10 cellular contexts compared by ENCODE assay signal in genomic region chr2:224570328-224570993, GRCh38. TPM values are rescaled to one million over a fixed set of nuclear protein-coding genes. Genes with fewer than 3 reads are reported as not detected.
DNase-seq lines count a peak whose midpoint lies in the region; ATAC-seq, FAIRE-seq and TF ChIP-seq lines count a peak whose summit lies in the region.
"Had no signal": no experiment of that assay in that cellular context is flagged by ENCODE, and none has a peak within 500 bp of the region (broad histone marks: within the 10 kb centered on the region; RNA-seq: fewer than 3 reads in every experiment).

No MANE protein-coding gene starts in this region.

- no peak overlapping the region for H3K27ac Mint-ChIP-seq in CD4-positive, alpha-beta T cell
- H3K27ac Mint-ChIP-seq in T-helper 17 cell (no peak overlapping the region), MCF 10A (ENCODE audit: low read depth, unreplicated experiment) (no peak overlapping the region)

- ATAC-seq in CD4-positive, alpha-beta T cell (ENCODE audit: poor library complexity): no peak
- ATAC-seq in T-helper 17 cell (no peak), GM21786 (IDR thresholded peaks at IDR 0.05; ENCODE audit: unreplicated experiment) (no peak), HG02763 (IDR thresholded peaks at IDR 0.05; ENCODE audit: unreplicated experiment) (no peak)
- ATAC-seq: esophagus mucosa had no signal

- no peaks in the 10 kb centered on the region for H3K27me3 ChIP-seq in CD4-positive, alpha-beta T cell (ENCODE audit: control insufficient read depth, insufficient read depth, low read length)
- no peaks in the 10 kb centered on the region for H3K27me3 ChIP-seq in mesenchymal stem cell (ENCODE audit: control insufficient read depth in 1 of 2, insufficient read depth in 1 of 2, low read length in 2 of 2)
- H3K27me3 ChIP-seq: Peyer's patch had no signal

- H3K4me1 Mint-ChIP-seq in CD4-positive, alpha-beta T cell (ENCODE audit: low read depth): peaks cover 80% of the 10 kb centered on the region
- peaks cover 53% of the 10 kb centered on the region for H3K4me1 Mint-ChIP-seq in T-helper 17 cell
- peaks cover 24% of the 10 kb centered on the region for H3K4me1 Mint-ChIP-seq in MCF 10A (ENCODE audit: insufficient read depth, unreplicated experiment)

- TF ChIP-seq POLR2A in H54 (IDR thresholded peaks at IDR 0.05; ENCODE audit: low read depth, low read length): no peak

- no peak overlapping the region for H3K4ac ChIP-seq in mesenchymal stem cell (ENCODE audit: low read depth in 1 of 2, low read length in 2 of 2)

- no peak overlapping the region for H2AFZ ChIP-seq in mesenchymal stem cell (ENCODE audit: low read depth, low read length)

- no peak overlapping the region for H2BK5ac ChIP-seq in mesenchymal stem cell (ENCODE audit: low read depth, low read length, poor library complexity, severe bottlenecking)

- no peaks in the 10 kb centered on the region for H3K4me1 ChIP-seq in mesenchymal stem cell (ENCODE audit: control insufficient read depth, insufficient read depth, low read depth, low read length)

- peaks cover 0 to 13% of the 10 kb centered on the region in 2 experiments for H3K36me3 ChIP-seq in mesenchymal stem cell (ENCODE audit: control insufficient read depth in 1 of 2, insufficient read depth in 2 of 2, low read depth in 1 of 2, low read length in 2 of 2)
- H3K36me3 ChIP-seq: Peyer's patch had no signal

- intact Hi-C loops in CD4-positive, alpha-beta T cell (cut with DNase I, micrococcal nuclease): no loop called here
- intact Hi-C loops in MCF 10A (cut with micrococcal nuclease): no loop called here

- H3K27me3 Mint-ChIP-seq in CD4-positive, alpha-beta T cell: no peaks in the 10 kb centered on the region
- no peaks in the 10 kb centered on the region for H3K27me3 Mint-ChIP-seq in T-helper 17 cell
- H3K27me3 Mint-ChIP-seq in MCF 10A (ENCODE audit: insufficient read depth, unreplicated experiment): no peaks in the 10 kb centered on the region

- no peak overlapping the region for H2BK120ac ChIP-seq in mesenchymal stem cell (ENCODE audit: low read depth, low read length)

- no peak overlapping the region for H4K91ac ChIP-seq in mesenchymal stem cell (ENCODE audit: low read length)

- H3K79me1 ChIP-seq in mesenchymal stem cell (replicated peaks; ENCODE audit: low read length, poor library complexity, severe bottlenecking): no peaks in the 10 kb centered on the region

- peak overlapping the region; percentile 80 for H3K9ac ChIP-seq in mesenchymal stem cell (ENCODE audit: low read length)

- WGBS in mesenchymal stem cell: 29% methylated on average over 2 of the region's 4 CpGs

- H4K8ac ChIP-seq in mesenchymal stem cell (ENCODE audit: low read length): no peak overlapping the region

- H3K9me3 Mint-ChIP-seq in CD4-positive, alpha-beta T cell: peaks cover 4% of the 10 kb centered on the region
- no peaks in the 10 kb centered on the region for H3K9me3 Mint-ChIP-seq in MCF 10A (ENCODE audit: unreplicated experiment)

- no peak overlapping the region for H3K14ac ChIP-seq in mesenchymal stem cell (ENCODE audit: low read length in 2 of 2)

- H3K27ac ChIP-seq in CD4-positive, alpha-beta T cell (ENCODE audit: low read depth, low read length): no peak overlapping the region
- H3K27ac ChIP-seq in mesenchymal stem cell (ENCODE audit: low read length, poor library complexity, severe bottlenecking) (no peak overlapping the region), RWPE1 (no peak overlapping the region)
- H3K27ac ChIP-seq: Peyer's patch had no signal

- no peak overlapping the region for H2AK5ac ChIP-seq in mesenchymal stem cell (ENCODE audit: low read length, severe bottlenecking)

- H3K23ac ChIP-seq in mesenchymal stem cell (ENCODE audit: low read length in 2 of 2): no peak overlapping the region

- DNase-seq in CD4-positive, alpha-beta T cell: no peak
- DNase-seq in H54 (ENCODE audit: insufficient read length, low spot score) (no peak), T-helper 17 cell (no peak), mesenchymal stem cell (peak; percentile 56), RWPE1 (ENCODE audit: low spot score) (no peak), MCF 10A (ENCODE audit: unreplicated experiment) (no peak)
- DNase-seq: Peyer's patch had no signal

- CTCF ChIA-PET in CD4-positive, alpha-beta T cell (lab: Charles Lee): interaction anchor here (1.1 to 1.2 kb wide), 2 partner anchors 10 to 39 kb away, joined by 3 read pairs; no protein-coding TSS in a partner anchor
- CTCF ChIA-PET in RWPE1 (lab: Yijun Ruan, JAX) (no interaction called here), MCF 10A (lab: Yijun Ruan, JAX) (no interaction called here)

- no peaks in the 10 kb centered on the region for H3K9me3 ChIP-seq in CD4-positive, alpha-beta T cell (ENCODE audit: control insufficient read depth, low read length)
- H3K9me3 ChIP-seq in T-helper 17 cell (ENCODE audit: control insufficient read depth, low read length, poor library complexity, severe bottlenecking) (no peaks in the 10 kb centered on the region), mesenchymal stem cell (ENCODE audit: control insufficient read depth, low read length) (peaks cover 12% of the 10 kb centered on the region)
- H3K9me3 ChIP-seq: Peyer's patch had no signal

- H3K4me3 Mint-ChIP-seq in CD4-positive, alpha-beta T cell: peak overlapping the region; percentile 59
- H3K4me3 Mint-ChIP-seq in T-helper 17 cell (peak overlapping the region; percentile 61), MCF 10A (ENCODE audit: unreplicated experiment) (no peak overlapping the region)

- POLR2A ChIA-PET in CD4-positive, alpha-beta T cell (lab: Charles Lee): no interaction called here
- POLR2A ChIA-PET in RWPE1 (lab: Yijun Ruan, JAX; ENCODE audit: low non-redundant PET) (no interaction called here), MCF 10A (lab: Yijun Ruan, JAX) (interaction anchor here (0.6 to 2.1 kb wide), 6 partner anchors 8 to 66 kb away, joined by 3 to 10 read pairs (median 4); partner anchors contain the start of gene CUL3)

- no peak overlapping the region for H2BK15ac ChIP-seq in mesenchymal stem cell (ENCODE audit: low read depth, poor library complexity, severe bottlenecking)

- no peak overlapping the region for H2BK12ac ChIP-seq in mesenchymal stem cell (ENCODE audit: low read length in 2 of 2)

- peak overlapping the region in 1 of 2 experiments; percentile 8 for H3K4me3 ChIP-seq in mesenchymal stem cell (ENCODE audit: insufficient read depth in 1 of 2, low read depth in 1 of 2, low read length in 2 of 2)

- peak; percentile 43 for FAIRE-seq in H54 (lab: Jason Lieb, UNC)

- no peak overlapping the region for H3K18ac ChIP-seq in mesenchymal stem cell (ENCODE audit: low read depth in 1 of 2, low read length in 2 of 2)

- no peak overlapping the region for H3K4me2 ChIP-seq in mesenchymal stem cell (ENCODE audit: low read length, poor library complexity, severe bottlenecking)

- no TSS peak for BruUV-seq in MCF 10A (replicated peaks; lab: Mats Ljungman, UMichigan)

- peaks cover 30% of the 10 kb centered on the region for H3K36me3 Mint-ChIP-seq in CD4-positive, alpha-beta T cell (ENCODE audit: low read depth)
- H3K36me3 Mint-ChIP-seq in T-helper 17 cell (ENCODE audit: low read depth) (peaks cover 4% of the 10 kb centered on the region), MCF 10A (ENCODE audit: insufficient read depth, unreplicated experiment) (no peaks in the 10 kb centered on the region)

- TF ChIP-seq CTCF in CD4-positive, alpha-beta T cell (IDR thresholded peaks at IDR 0.05): no peak
- TF ChIP-seq CTCF in RWPE1 (conservative IDR thresholded peaks at IDR 0.05; ENCODE audit: low read depth) (no peak), MCF 10A (IDR thresholded peaks at IDR 0.05; ENCODE audit: unreplicated experiment) (no peak)

RNA-seq across cellular contexts. Expression of gene CUL3, which starts 14.7 kb away (rescaled TPM):
- 100 to 1,000 TPM; 115 TPM for total RNA-seq in CD4-positive, alpha-beta T cell
- 10 to 100 TPM; 94.8 to 99.7 TPM for total RNA-seq in T-helper 17 cell
- 66.2 TPM for polyA plus RNA-seq in mesenchymal stem cell (2013, experiment 1 of 2)
- polyA plus RNA-seq in mesenchymal stem cell (2013, experiment 2 of 2): 70.3 TPM
- 65.5 and 65.8 TPM in 2 replicates for total RNA-seq in MCF 10A (2022)
